11 cellular contexts compared by ENCODE assay signal in the genomic region with DNA sequence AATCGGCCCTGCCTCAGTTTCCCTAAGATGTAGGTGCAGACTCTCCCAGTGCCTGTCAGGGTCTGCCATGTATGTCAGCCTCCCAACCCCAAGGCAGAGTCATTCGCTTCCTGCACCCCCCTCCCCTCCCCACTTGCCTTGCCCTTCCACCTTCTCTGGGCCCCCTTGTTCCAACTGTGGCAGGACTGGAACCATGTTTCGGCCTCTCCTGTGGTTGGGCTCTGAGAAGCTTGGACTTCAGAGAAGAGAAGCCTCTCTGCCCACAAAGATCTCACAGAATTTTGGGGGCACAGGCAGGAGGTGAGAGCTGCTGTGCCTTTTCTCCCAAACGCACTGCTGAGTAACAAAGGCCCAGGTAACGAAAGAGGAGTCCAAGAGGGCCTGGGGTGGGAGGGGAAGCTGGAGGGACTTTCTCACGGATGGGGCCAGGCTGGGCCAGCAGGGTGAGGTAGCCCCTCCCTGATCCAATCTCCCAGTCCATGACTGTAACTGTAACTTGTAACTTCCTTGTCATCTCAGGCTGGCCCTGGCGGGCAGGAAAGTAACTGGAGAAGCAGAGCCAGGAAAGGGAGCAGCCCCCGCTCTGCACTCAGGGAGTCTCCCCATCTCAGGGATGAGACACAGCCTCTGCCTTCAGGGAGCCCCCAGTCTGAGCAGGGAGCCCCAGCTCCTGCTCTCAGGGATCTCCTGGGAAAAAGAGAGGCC. TPM values are rescaled to one million over a fixed set of nuclear protein-coding genes. Genes with fewer than 3 reads are reported as not detected.
DNase-seq lines count a peak whose midpoint lies in the region.
"Had no signal": no experiment of that assay in that cellular context is flagged by ENCODE, and none has a peak within 500 bp of the region (broad histone marks: within the 10 kb centered on the region; RNA-seq: fewer than 3 reads in every experiment).

No MANE protein-coding gene starts in this region.

- H3K27ac ChIP-seq in epithelial cell of prostate (peak overlapping the region; percentile 70), urinary bladder (ENCODE audit: low read depth) (peak overlapping the region; percentile 61), caudate nucleus (ENCODE audit: low read depth, low read length) (no peak overlapping the region)
- H3K27ac ChIP-seq: sigmoid colon had no signal

- 82% methylated on average over 8 of the region's 8 CpGs for WGBS in urinary bladder

- DNase-seq in NCI-H526 (lab: John Stamatoyannopoulos, UW) = peak; percentile 35 to 56
- no peak for DNase-seq in NCI-H526 treated with DMSO at 0.1 percent for 48 hours (lab: John Stamatoyannopoulos, UW)
- DNase-seq in epithelial cell of prostate (ENCODE audit: low read depth, low spot score) = no peak
- DNase-seq in caudate nucleus (lab: John Stamatoyannopoulos, UW) = no peak
- no peak for DNase-seq in NK-92 treated with Interleukin-12 subunit alpha and Interleukin-12 subunit beta, amount 100 ng/mL, for 24 hours (lab: John Stamatoyannopoulos, UW)
- DNase-seq: activated T-cell treated with anti-CD3 and anti-CD28 coated beads, Interleukin-2, amount 50 U/mL, for 1 hour; NCI-H1048; sigmoid colon; stimulated activated naive B cell treated with anti-CD40 and anti-IgM and Interleukin-4, amounts not matched to agents 10 μg/mL and 1 μg/mL and 100 μg/mL, for 72 hours had no signal

- no peaks in the 10 kb centered on the region for H3K4me1 ChIP-seq in urinary bladder (ENCODE audit: insufficient read depth)

- H3K4me3 ChIP-seq in urinary bladder (ENCODE audit: low read depth, low read length) = no peak overlapping the region
- H3K4me3 ChIP-seq: sigmoid colon had no signal

- no peaks in the 10 kb centered on the region for H3K36me3 ChIP-seq in urinary bladder (ENCODE audit: insufficient read depth)
- H3K36me3 ChIP-seq: sigmoid colon had no signal

RNA-seq across cellular contexts. Expression of a gene that starts 11.4 kb away (rescaled TPM):
- total RNA-seq in urinary bladder = 37.9 TPM
- polyA plus RNA-seq in urinary bladder = 25.3 TPM
- total RNA-seq: dermis microvascular lymphatic vessel endothelial cell had no signal

RNA-seq across cellular contexts. Expression of a gene that starts 16.8 kb away (rescaled TPM):
- total RNA-seq in urinary bladder = 35.7 TPM
- 38.2 TPM for polyA plus RNA-seq in urinary bladder

RNA-seq across cellular contexts. Expression of a gene that starts 34.3 kb away (rescaled TPM):
- 11.4 TPM for total RNA-seq in urinary bladder
- 32.6 TPM for polyA plus RNA-seq in urinary bladder

RNA-seq across cellular contexts. Expression of a gene that starts 34.6 kb away (rescaled TPM):
- 12.5 TPM for total RNA-seq in urinary bladder
- polyA plus RNA-seq in urinary bladder = 22.8 TPM

RNA-seq across cellular contexts. Expression of a gene that starts 46.9 kb away (rescaled TPM):
- total RNA-seq in urinary bladder = 25.8 TPM
- polyA plus RNA-seq in urinary bladder = 115 TPM

Comparison
In these comparisons a context has a peak if more than half of its experiments do, and no peak if none do; other contexts are left out.
1. DNase-seq: peak in NCI-H526 (2 of 2); none in NCI-H526 treated with DMSO at 0.1 percent for 48 hours (single experiment), epithelial cell of prostate (single experiment), caudate nucleus (0 of 61) and NK-92 treated with Interleukin-12 subunit alpha and Interleukin-12 subunit beta, amount 100 ng/mL, for 24 hours (single experiment).